In genomic region chr12:70880744-70881143, GRCh38 we compare ENCODE assay signal across 2 cellular contexts.
TF ChIP-seq lines count a peak whose summit lies in the region.

No MANE protein-coding gene starts in this region.

TF ChIP-seq in HepG2, 621 proteins besides CTCF, POLR2A, EP300 and RAD21:
- TF ChIP-seq, protein P1, sequence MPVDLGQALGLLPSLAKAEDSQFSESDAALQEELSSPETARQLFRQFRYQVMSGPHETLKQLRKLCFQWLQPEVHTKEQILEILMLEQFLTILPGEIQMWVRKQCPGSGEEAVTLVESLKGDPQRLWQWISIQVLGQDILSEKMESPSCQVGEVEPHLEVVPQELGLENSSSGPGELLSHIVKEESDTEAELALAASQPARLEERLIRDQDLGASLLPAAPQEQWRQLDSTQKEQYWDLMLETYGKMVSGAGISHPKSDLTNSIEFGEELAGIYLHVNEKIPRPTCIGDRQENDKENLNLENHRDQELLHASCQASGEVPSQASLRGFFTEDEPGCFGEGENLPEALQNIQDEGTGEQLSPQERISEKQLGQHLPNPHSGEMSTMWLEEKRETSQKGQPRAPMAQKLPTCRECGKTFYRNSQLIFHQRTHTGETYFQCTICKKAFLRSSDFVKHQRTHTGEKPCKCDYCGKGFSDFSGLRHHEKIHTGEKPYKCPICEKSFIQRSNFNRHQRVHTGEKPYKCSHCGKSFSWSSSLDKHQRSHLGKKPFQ (CRISPR knock-in tag; IDR thresholded peaks at IDR 0.05; ENCODE audit: insufficient replicate concordance): no peak
- TF ChIP-seq SYNCRIP (IDR thresholded peaks at IDR 0.05; ENCODE audit: insufficient read depth, low read depth, low read length) (no peak), THAP11 (CRISPR knock-in tag; IDR thresholded peaks at IDR 0.05) (no peak), CREB1 (IDR thresholded peaks at IDR 0.05) (0 out of 2 replicates have a peak, but pooled peaks have one; percentile 16), CREB1 (CRISPR knock-in tag; IDR thresholded peaks at IDR 0.05) (no peak), KDM5B (CRISPR knock-in tag; IDR thresholded peaks at IDR 0.05; ENCODE audit: borderline replicate concordance) (no peak), REL (CRISPR knock-in tag; conservative IDR thresholded peaks at IDR 0.05) (no peak), ATF7 (IDR thresholded peaks at IDR 0.05) (peak; percentile 95), ATF7 (CRISPR knock-in tag; IDR thresholded peaks at IDR 0.05) (no peak)

TF ChIP-seq in GM12878, 131 proteins besides CTCF, POLR2A, EP300 and RAD21:
- TF ChIP-seq, protein P2, sequence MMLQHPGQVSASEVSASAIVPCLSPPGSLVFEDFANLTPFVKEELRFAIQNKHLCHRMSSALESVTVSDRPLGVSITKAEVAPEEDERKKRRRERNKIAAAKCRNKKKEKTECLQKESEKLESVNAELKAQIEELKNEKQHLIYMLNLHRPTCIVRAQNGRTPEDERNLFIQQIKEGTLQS (IDR thresholded peaks at IDR 0.05; ENCODE audit: borderline replicate concordance, extremely low read depth, low read depth, low read length): no peak
- peak; percentile 41; the same call in 1 of the 2 replicates for TF ChIP-seq ATF7 (IDR thresholded peaks at IDR 0.05; ENCODE audit: low read depth)
- TF ChIP-seq SKIL (IDR thresholded peaks at IDR 0.05; ENCODE audit: low read depth, poor library complexity, severe bottlenecking): no peak
